3 cellular contexts compared by ENCODE assay signal in genomic region chr5:179870403-179870903, GRCh38.
TF ChIP-seq lines count a peak whose summit lies in the region.

No MANE protein-coding gene starts in this region.

TF ChIP-seq in IMR-90, 13 proteins besides CTCF, POLR2A, EP300 and RAD21:
- TF ChIP-seq RCOR1 (IDR thresholded peaks at IDR 0.05; ENCODE audit: insufficient replicate concordance, low read length), result no peak
- TF ChIP-seq, protein P1, sequence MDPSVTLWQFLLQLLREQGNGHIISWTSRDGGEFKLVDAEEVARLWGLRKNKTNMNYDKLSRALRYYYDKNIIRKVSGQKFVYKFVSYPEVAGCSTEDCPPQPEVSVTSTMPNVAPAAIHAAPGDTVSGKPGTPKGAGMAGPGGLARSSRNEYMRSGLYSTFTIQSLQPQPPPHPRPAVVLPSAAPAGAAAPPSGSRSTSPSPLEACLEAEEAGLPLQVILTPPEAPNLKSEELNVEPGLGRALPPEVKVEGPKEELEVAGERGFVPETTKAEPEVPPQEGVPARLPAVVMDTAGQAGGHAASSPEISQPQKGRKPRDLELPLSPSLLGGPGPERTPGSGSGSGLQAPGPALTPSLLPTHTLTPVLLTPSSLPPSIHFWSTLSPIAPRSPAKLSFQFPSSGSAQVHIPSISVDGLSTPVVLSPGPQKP (IDR thresholded peaks at IDR 0.05; ENCODE audit: borderline replicate concordance, low read depth, low read length), result no peak
- TF ChIP-seq MXI1 (IDR thresholded peaks at IDR 0.05; ENCODE audit: borderline replicate concordance, low read depth, low read length), result no peak
- no peak for TF ChIP-seq FOS (IDR thresholded peaks at IDR 0.05; ENCODE audit: low read depth, low read length)
- no peak for TF ChIP-seq BHLHE40 (IDR thresholded peaks at IDR 0.05; ENCODE audit: low read depth, low read length)
- TF ChIP-seq MAFK (IDR thresholded peaks at IDR 0.05; ENCODE audit: low read depth, low read length), result no peak
- TF ChIP-seq, protein P2, sequence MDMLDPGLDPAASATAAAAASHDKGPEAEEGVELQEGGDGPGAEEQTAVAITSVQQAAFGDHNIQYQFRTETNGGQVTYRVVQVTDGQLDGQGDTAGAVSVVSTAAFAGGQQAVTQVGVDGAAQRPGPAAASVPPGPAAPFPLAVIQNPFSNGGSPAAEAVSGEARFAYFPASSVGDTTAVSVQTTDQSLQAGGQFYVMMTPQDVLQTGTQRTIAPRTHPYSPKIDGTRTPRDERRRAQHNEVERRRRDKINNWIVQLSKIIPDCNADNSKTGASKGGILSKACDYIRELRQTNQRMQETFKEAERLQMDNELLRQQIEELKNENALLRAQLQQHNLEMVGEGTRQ (IDR thresholded peaks at IDR 0.05; ENCODE audit: low read depth, low read length), result no peak

TF ChIP-seq in HepG2, 621 proteins besides CTCF, POLR2A, EP300 and RAD21:
- TF ChIP-seq, protein P3, sequence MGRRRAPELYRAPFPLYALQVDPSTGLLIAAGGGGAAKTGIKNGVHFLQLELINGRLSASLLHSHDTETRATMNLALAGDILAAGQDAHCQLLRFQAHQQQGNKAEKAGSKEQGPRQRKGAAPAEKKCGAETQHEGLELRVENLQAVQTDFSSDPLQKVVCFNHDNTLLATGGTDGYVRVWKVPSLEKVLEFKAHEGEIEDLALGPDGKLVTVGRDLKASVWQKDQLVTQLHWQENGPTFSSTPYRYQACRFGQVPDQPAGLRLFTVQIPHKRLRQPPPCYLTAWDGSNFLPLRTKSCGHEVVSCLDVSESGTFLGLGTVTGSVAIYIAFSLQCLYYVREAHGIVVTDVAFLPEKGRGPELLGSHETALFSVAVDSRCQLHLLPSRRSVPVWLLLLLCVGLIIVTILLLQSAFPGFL (CRISPR knock-in tag; IDR thresholded peaks at IDR 0.05), result no peak
- TF ChIP-seq XRCC5 (optimal IDR thresholded peaks at IDR 0.05; ENCODE audit: low read length) (peak; percentile 26), AGO2 (optimal IDR thresholded peaks at IDR 0.05; ENCODE audit: low read depth, low read length) (peak; percentile 41), PLSCR1 (CRISPR knock-in tag; IDR thresholded peaks at IDR 0.05; ENCODE audit: borderline replicate concordance) (no peak), STAG1 (CRISPR knock-in tag; IDR thresholded peaks at IDR 0.05) (peak; percentile 65), HOXA3 (CRISPR knock-in tag; IDR thresholded peaks at IDR 0.05) (0 out of 2 replicates have a peak, but pooled peaks have one; percentile 11), ZNF768 (CRISPR knock-in tag; IDR thresholded peaks at IDR 0.05) (0 out of 2 replicates have a peak, but pooled peaks have one; percentile 8), ZNF274 (CRISPR knock-in tag; IDR thresholded peaks at IDR 0.05) (0 out of 2 replicates have a peak, but pooled peaks have one; percentile 33), KDM5B (CRISPR knock-in tag; IDR thresholded peaks at IDR 0.05; ENCODE audit: borderline replicate concordance) (peak; percentile 19; the same call in 1 of the 2 replicates)
- TF ChIP-seq, protein P4, sequence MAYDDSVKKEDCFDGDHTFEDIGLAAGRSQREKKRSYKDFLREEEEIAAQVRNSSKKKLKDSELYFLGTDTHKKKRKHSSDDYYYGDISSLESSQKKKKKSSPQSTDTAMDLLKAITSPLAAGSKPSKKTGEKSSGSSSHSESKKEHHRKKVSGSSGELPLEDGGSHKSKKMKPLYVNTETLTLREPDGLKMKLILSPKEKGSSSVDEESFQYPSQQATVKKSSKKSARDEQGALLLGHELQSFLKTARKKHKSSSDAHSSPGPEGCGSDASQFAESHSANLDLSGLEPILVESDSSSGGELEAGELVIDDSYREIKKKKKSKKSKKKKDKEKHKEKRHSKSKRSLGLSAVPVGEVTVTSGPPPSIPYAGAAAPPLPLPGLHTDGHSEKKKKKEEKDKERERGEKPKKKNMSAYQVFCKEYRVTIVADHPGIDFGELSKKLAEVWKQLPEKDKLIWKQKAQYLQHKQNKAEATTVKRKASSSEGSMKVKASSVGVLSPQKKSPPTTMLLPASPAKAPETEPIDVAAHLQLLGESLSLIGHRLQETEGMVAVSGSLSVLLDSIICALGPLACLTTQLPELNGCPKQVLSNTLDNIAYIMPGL (CRISPR knock-in tag; IDR thresholded peaks at IDR 0.05; ENCODE audit: borderline replicate concordance in 1 of 2, low read depth in 1 of 2), result 0 out of 4 replicates have a peak, but pooled peaks of 1 of the 2 experiments have one; percentile 28
- TF ChIP-seq, protein P5, sequence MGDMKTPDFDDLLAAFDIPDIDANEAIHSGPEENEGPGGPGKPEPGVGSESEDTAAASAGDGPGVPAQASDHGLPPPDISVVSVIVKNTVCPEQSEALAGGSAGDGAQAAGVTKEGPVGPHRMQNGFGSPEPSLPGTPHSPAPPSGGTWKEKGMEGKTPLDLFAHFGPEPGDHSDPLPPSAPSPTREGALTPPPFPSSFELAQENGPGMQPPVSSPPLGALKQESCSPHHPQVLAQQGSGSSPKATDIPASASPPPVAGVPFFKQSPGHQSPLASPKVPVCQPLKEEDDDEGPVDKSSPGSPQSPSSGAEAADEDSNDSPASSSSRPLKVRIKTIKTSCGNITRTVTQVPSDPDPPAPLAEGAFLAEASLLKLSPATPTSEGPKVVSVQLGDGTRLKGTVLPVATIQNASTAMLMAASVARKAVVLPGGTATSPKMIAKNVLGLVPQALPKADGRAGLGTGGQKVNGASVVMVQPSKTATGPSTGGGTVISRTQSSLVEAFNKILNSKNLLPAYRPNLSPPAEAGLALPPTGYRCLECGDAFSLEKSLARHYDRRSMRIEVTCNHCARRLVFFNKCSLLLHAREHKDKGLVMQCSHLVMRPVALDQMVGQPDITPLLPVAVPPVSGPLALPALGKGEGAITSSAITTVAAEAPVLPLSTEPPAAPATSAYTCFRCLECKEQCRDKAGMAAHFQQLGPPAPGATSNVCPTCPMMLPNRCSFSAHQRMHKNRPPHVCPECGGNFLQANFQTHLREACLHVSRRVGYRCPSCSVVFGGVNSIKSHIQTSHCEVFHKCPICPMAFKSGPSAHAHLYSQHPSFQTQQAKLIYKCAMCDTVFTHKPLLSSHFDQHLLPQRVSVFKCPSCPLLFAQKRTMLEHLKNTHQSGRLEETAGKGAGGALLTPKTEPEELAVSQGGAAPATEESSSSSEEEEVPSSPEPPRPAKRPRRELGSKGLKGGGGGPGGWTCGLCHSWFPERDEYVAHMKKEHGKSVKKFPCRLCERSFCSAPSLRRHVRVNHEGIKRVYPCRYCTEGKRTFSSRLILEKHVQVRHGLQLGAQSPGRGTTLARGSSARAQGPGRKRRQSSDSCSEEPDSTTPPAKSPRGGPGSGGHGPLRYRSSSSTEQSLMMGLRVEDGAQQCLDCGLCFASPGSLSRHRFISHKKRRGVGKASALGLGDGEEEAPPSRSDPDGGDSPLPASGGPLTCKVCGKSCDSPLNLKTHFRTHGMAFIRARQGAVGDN (CRISPR knock-in tag; IDR thresholded peaks at IDR 0.05), result peak; percentile 52

TF ChIP-seq in GM12891, 5 proteins besides CTCF, POLR2A, EP300 and RAD21:
- TF ChIP-seq POU2F2 (IDR thresholded peaks at IDR 0.05; ENCODE audit: low read depth, low read length) (no peak), PAX5 (IDR thresholded peaks at IDR 0.05; ENCODE audit: insufficient read depth, low read length, severe bottlenecking) (no peak)
